ENCODE assay signal across 25 cellular contexts in the genomic region with DNA sequence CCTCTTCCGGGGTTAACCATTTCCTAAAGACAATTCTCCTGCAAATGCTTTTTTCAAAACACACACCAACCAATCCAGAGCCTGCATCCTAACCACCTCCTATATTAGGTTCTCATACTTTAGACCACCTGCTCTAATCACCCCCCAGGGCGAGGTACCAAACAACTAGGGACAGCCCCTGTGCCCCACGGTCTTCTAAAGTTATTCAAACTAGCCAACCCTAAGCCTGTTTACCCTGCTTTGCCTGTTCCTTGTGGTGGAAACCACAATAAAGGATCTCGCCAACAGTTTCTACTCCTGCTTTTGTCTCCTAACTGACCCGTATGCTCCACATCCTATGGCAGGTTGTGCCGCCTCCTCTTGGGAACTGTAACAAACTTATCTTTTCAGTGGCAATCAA.
"Had no signal": no experiment of that assay in that cellular context is flagged by ENCODE, and none has a peak within 500 bp of the region (broad histone marks: within the 10 kb centered on the region; RNA-seq: fewer than 3 reads in every experiment).

No MANE protein-coding gene starts in this region.

- H3K4me3 Mint-ChIP-seq: activated T-cell treated with anti-CD3 and anti-CD28 coated beads, Interleukin-2, amount 50 U/mL, for 24 hours; neural crest cell; stimulated activated naive B cell treated with anti-CD40 and anti-IgM and Interleukin-4, amounts not matched to agents 10 μg/mL and 1 μg/mL and 100 μg/mL, for 72 hours; T-helper 1 cell treated with Interleukin-12 subunit alpha and Interleukin-12 subunit beta and Interleukin-4 antibody, amounts not matched to agents 30 μg/mL and 1 μg/mL, for 36 hours had no signal

- H3K27me3 ChIP-seq: brain microvascular endothelial cell, gastroesophageal sphincter, sigmoid colon, transverse colon had no signal

- H3K36me3 ChIP-seq: brain microvascular endothelial cell, sigmoid colon, transverse colon had no signal

- H2AFZ ChIP-seq: parathyroid adenoma had no signal

- H3K27me3 Mint-ChIP-seq: activated T-cell treated with anti-CD3 and anti-CD28 coated beads, Interleukin-2, amount 50 U/mL, for 24 hours; naive thymus-derived CD8-positive, alpha-beta T cell; stimulated activated naive B cell treated with anti-CD40 and anti-IgM and Interleukin-4, amounts not matched to agents 10 μg/mL and 1 μg/mL and 100 μg/mL, for 72 hours had no signal

- ATAC-seq: activated CD4-positive, CD25-positive, alpha-beta regulatory T cell treated with anti-CD3 and anti-CD28 coated beads, Interleukin-2, amount 50 U/mL, for 24 hours; gastroesophageal sphincter; psoas muscle; stimulated activated naive B cell treated with anti-CD40 and anti-IgM and Interleukin-4, amounts not matched to agents 10 μg/mL and 1 μg/mL and 100 μg/mL, for 72 hours had no signal

- H3K4me3 ChIP-seq: gastroesophageal sphincter, psoas muscle, sigmoid colon, transverse colon had no signal

- H3K27ac ChIP-seq: brain microvascular endothelial cell, gastroesophageal sphincter, parathyroid adenoma, psoas muscle, sigmoid colon, transverse colon, VCaP had no signal

- H3K4me1 Mint-ChIP-seq: neural crest cell had no signal

- H3K27ac Mint-ChIP-seq: activated T-cell treated with anti-CD3 and anti-CD28 coated beads, Interleukin-2, amount 50 U/mL, for 24 hours; stimulated activated naive B cell treated with anti-CD40 and anti-IgM and Interleukin-4, amounts not matched to agents 10 μg/mL and 1 μg/mL and 100 μg/mL, for 72 hours; T-helper 1 cell treated with Interleukin-12 subunit alpha and Interleukin-12 subunit beta and Interleukin-4 antibody, amounts not matched to agents 30 μg/mL and 1 μg/mL, for 36 hours had no signal

- DNase-seq: activated CD4-positive, alpha-beta T cell treated with anti-CD3 and anti-CD28 coated beads for 48 hours; activated CD4-positive, alpha-beta T cell treated with anti-CD3 and anti-CD28 coated beads, Interleukin-2, amount 50 U/mL, for 48 hours; activated CD8-positive, alpha-beta memory T cell treated with anti-CD3 and anti-CD28 coated beads, Interleukin-2, amount 50 U/mL, for 48 hours; activated gamma-delta T cell treated with Interleukin-2 at 50 U/mL for 16 hours; activated T-cell treated with anti-CD3 and anti-CD28 coated beads, Interleukin-2, amount 50 U/mL, for 24 hours; amniotic stem cell; brain microvascular endothelial cell; head of caudate nucleus; hypothalamus; midbrain; naive thymus-derived CD8-positive, alpha-beta T cell; nucleus accumbens; psoas muscle; sigmoid colon; small intestine; stimulated activated CD4-positive, alpha-beta T cell treated with anti-CD3 and anti-CD28 coated beads, Interleukin-4, amount 100 ng/mL, for 24 hours; stimulated activated naive B cell treated with anti-CD40 and anti-IgM and Interleukin-4, amounts not matched to agents 10 μg/mL and 1 μg/mL and 100 μg/mL, for 72 hours; T-helper 9 cell; transverse colon had no signal

- H3K4me1 ChIP-seq: gastroesophageal sphincter, psoas muscle, sigmoid colon, transverse colon had no signal
